In genomic region chr7:105937411-105937810, GRCh38 we compare ENCODE assay signal across 32 cellular contexts.
"Had no signal": no experiment of that assay in that cellular context is flagged by ENCODE, and none has a peak within 500 bp of the region (broad histone marks: within the 10 kb centered on the region; RNA-seq: fewer than 3 reads in every experiment).

No MANE protein-coding gene starts in this region.

- FAIRE-seq: endometrium, endothelial cell of umbilical vein had no signal

- H3K27me3 ChIP-seq: adrenal gland, body of pancreas, colonic mucosa, esophagus squamous epithelium, gastroesophageal sphincter had no signal

- H3K4me3 ChIP-seq: adrenal gland, body of pancreas, colonic mucosa, esophagus squamous epithelium, gastroesophageal sphincter had no signal

- H3K27ac Mint-ChIP-seq: activated CD4-positive, alpha-beta memory T cell treated with anti-CD3 and anti-CD28 coated beads for 36 hours; activated CD4-positive, alpha-beta T cell treated with anti-CD3 and anti-CD28 coated beads for 36 hours; activated CD4-positive, alpha-beta T cell treated with anti-CD3 and anti-CD28 coated beads, Interleukin-2, amount 10 ng/mL, durations not matched to agents 24 days and 14 days; activated CD8-positive, alpha-beta memory T cell treated with anti-CD3 and anti-CD28 coated beads, Interleukin-2, amount 10 ng/mL, durations not matched to agents 7 days and 5 days; activated CD8-positive, alpha-beta T cell treated with anti-CD3 and anti-CD28 coated beads, Interleukin-2, amount 10 ng/mL, durations not matched to agents 7 days and 5 days; activated naive CD4-positive, alpha-beta T cell treated with anti-CD3 and anti-CD28 coated beads for 36 hours; activated naive CD8-positive, alpha-beta T cell treated with anti-CD3 and anti-CD28 coated beads for 36 hours; activated naive CD8-positive, alpha-beta T cell treated with anti-CD3 and anti-CD28 coated beads, Interleukin-2, amount 50 U/mL, for 24 hours; activated T-helper 1 cell treated with anti-CD3 and anti-CD28 coated beads, Interleukin-12 subunit alpha, Interleukin-12 subunit beta, Interleukin-2, Interleukin-4 antibody, amounts not matched to agents 30 ng/mL and 10 ng/mL and 1 ng/mL, durations not matched to agents 14 hours and 24 hours and 36 hours; activated T-helper 2 cell treated with anti-CD3 and anti-CD28 coated beads, Interferon-gamma antibody, Interleukin-2, Interleukin-4, amounts not matched to agents 10 μg/mL and 5 μg/mL and 100 μg/mL, durations not matched to agents 14 hours and 24 hours and 36 hours had no signal

- H3K27ac ChIP-seq: adrenal gland, body of pancreas, colonic mucosa, epithelial cell of prostate, esophagus squamous epithelium, gastroesophageal sphincter had no signal

- H3K4me1 ChIP-seq: colonic mucosa had no signal

- H3K4me3 Mint-ChIP-seq: activated CD4-positive, alpha-beta memory T cell treated with anti-CD3 and anti-CD28 coated beads for 36 hours; activated CD4-positive, alpha-beta T cell treated with anti-CD3 and anti-CD28 coated beads for 36 hours; activated CD4-positive, alpha-beta T cell treated with anti-CD3 and anti-CD28 coated beads, Interleukin-2, amount 10 ng/mL, durations not matched to agents 24 days and 14 days; activated CD8-positive, alpha-beta memory T cell treated with anti-CD3 and anti-CD28 coated beads, Interleukin-2, amount 10 ng/mL, durations not matched to agents 7 days and 5 days; activated CD8-positive, alpha-beta T cell treated with anti-CD3 and anti-CD28 coated beads, Interleukin-2, amount 10 ng/mL, durations not matched to agents 7 days and 5 days; activated naive CD4-positive, alpha-beta T cell treated with anti-CD3 and anti-CD28 coated beads for 36 hours; activated naive CD4-positive, alpha-beta T cell treated with anti-CD3 and anti-CD28 coated beads, Interleukin-2, amount 50 U/mL, for 24 hours; activated naive CD8-positive, alpha-beta T cell treated with anti-CD3 and anti-CD28 coated beads for 36 hours; activated naive CD8-positive, alpha-beta T cell treated with anti-CD3 and anti-CD28 coated beads, Interleukin-2, amount 50 U/mL, for 24 hours; activated T-helper 1 cell treated with anti-CD3 and anti-CD28 coated beads, Interleukin-12 subunit alpha, Interleukin-12 subunit beta, Interleukin-2, Interleukin-4 antibody, amounts not matched to agents 30 ng/mL and 10 ng/mL and 1 ng/mL, durations not matched to agents 14 hours and 24 hours and 36 hours had no signal

- H3K9me3 Mint-ChIP-seq: activated CD4-positive, alpha-beta memory T cell treated with anti-CD3 and anti-CD28 coated beads for 36 hours; activated naive CD4-positive, alpha-beta T cell treated with anti-CD3 and anti-CD28 coated beads for 36 hours; activated naive CD4-positive, alpha-beta T cell treated with anti-CD3 and anti-CD28 coated beads, Interleukin-2, amount 50 U/mL, for 24 hours; activated naive CD8-positive, alpha-beta T cell treated with anti-CD3 and anti-CD28 coated beads, Interleukin-2, amount 50 U/mL, for 24 hours; activated T-helper 1 cell treated with anti-CD3 and anti-CD28 coated beads, Interleukin-12 subunit alpha, Interleukin-12 subunit beta, Interleukin-2, Interleukin-4 antibody, amounts not matched to agents 30 ng/mL and 10 ng/mL and 1 ng/mL, durations not matched to agents 14 hours and 24 hours and 36 hours; activated T-helper 2 cell treated with anti-CD3 and anti-CD28 coated beads, Interferon-gamma antibody, Interleukin-2, Interleukin-4, amounts not matched to agents 10 μg/mL and 5 μg/mL and 100 μg/mL, durations not matched to agents 14 hours and 24 hours and 36 hours had no signal

- H3K4me1 Mint-ChIP-seq: activated CD8-positive, alpha-beta memory T cell treated with anti-CD3 and anti-CD28 coated beads, Interleukin-2, amount 10 ng/mL, durations not matched to agents 7 days and 5 days had no signal

- ATAC-seq: activated CD4-positive, alpha-beta T cell treated with anti-CD3 and anti-CD28 coated beads for 36 hours; activated CD8-positive, alpha-beta memory T cell treated with anti-CD3 and anti-CD28 coated beads, Interleukin-2, amount 10 ng/mL, durations not matched to agents 7 days and 5 days; activated CD8-positive, alpha-beta T cell treated with anti-CD3 and anti-CD28 coated beads, Interleukin-2, amount 10 ng/mL, durations not matched to agents 7 days and 5 days; activated naive CD8-positive, alpha-beta T cell treated with anti-CD3 and anti-CD28 coated beads, Interleukin-2, amount 50 U/mL, for 24 hours; body of pancreas; gastroesophageal sphincter had no signal

- H3K36me3 Mint-ChIP-seq: activated CD4-positive, alpha-beta memory T cell treated with anti-CD3 and anti-CD28 coated beads for 36 hours; activated CD8-positive, alpha-beta memory T cell treated with anti-CD3 and anti-CD28 coated beads, Interleukin-2, amount 10 ng/mL, durations not matched to agents 7 days and 5 days; activated naive CD4-positive, alpha-beta T cell treated with anti-CD3 and anti-CD28 coated beads, Interleukin-2, amount 50 U/mL, for 24 hours; activated naive CD8-positive, alpha-beta T cell treated with anti-CD3 and anti-CD28 coated beads for 36 hours had no signal

- DNase-seq: activated CD4-positive, alpha-beta memory T cell treated with anti-CD3 and anti-CD28 coated beads for 36 hours; activated CD4-positive, alpha-beta T cell treated with anti-CD3 and anti-CD28 coated beads for 36 hours; activated CD4-positive, alpha-beta T cell treated with anti-CD3 and anti-CD28 coated beads, Interleukin-2, amount 10 ng/mL, durations not matched to agents 24 days and 14 days; activated CD4-positive, CD25-positive, alpha-beta regulatory T cell; activated CD4-positive, CD25-positive, alpha-beta regulatory T cell treated with anti-CD3 and anti-CD28 coated beads, Interleukin-2, amount 50 U/mL, for 72 hours; activated CD8-positive, alpha-beta memory T cell treated with anti-CD3 and anti-CD28 coated beads, Interleukin-2, amount 10 ng/mL, durations not matched to agents 7 days and 5 days; activated CD8-positive, alpha-beta memory T cell treated with anti-CD3 and anti-CD28 coated beads, Interleukin-2, amount 50 U/mL, for 4 hours; activated CD8-positive, alpha-beta T cell treated with anti-CD3 and anti-CD28 coated beads, Interleukin-2, amount 10 ng/mL, durations not matched to agents 7 days and 5 days; activated effector memory CD4-positive, alpha-beta T cell treated with anti-CD3 and anti-CD28 coated beads, Interleukin-2, amount 50 U/mL, for 16 hours; activated naive CD4-positive, alpha-beta T cell treated with anti-CD3 and anti-CD28 coated beads for 36 hours; activated naive CD8-positive, alpha-beta T cell treated with anti-CD3 and anti-CD28 coated beads for 36 hours; activated naive CD8-positive, alpha-beta T cell treated with anti-CD3 and anti-CD28 coated beads, Interleukin-2, amount 50 U/mL, for 24 hours; activated T-cell treated with anti-CD3 and anti-CD28 coated beads, Interleukin-2, amount 50 U/mL, for 1 hour; activated T-cell treated with anti-CD3 and anti-CD28 coated beads, Interleukin-2, amount 50 U/mL, for 48 hours; adrenal gland; amygdala; aorta; body of pancreas; caudate nucleus; cerebellar nuclear complex; colonic mucosa; effector CD8-positive, alpha-beta T cell; esophagus squamous epithelium; foreskin melanocyte; T-helper 2 cell had no signal

- H3K36me3 ChIP-seq: adrenal gland, colonic mucosa, esophagus squamous epithelium, gastroesophageal sphincter had no signal

- H3K27me3 Mint-ChIP-seq: activated CD4-positive, alpha-beta memory T cell treated with anti-CD3 and anti-CD28 coated beads for 36 hours; activated CD4-positive, alpha-beta T cell treated with anti-CD3 and anti-CD28 coated beads for 36 hours; activated naive CD4-positive, alpha-beta T cell treated with anti-CD3 and anti-CD28 coated beads, Interleukin-2, amount 50 U/mL, for 24 hours; activated naive CD8-positive, alpha-beta T cell treated with anti-CD3 and anti-CD28 coated beads for 36 hours; activated naive CD8-positive, alpha-beta T cell treated with anti-CD3 and anti-CD28 coated beads, Interleukin-2, amount 50 U/mL, for 24 hours had no signal

- H3K9me3 ChIP-seq: adrenal gland, body of pancreas, colonic mucosa, esophagus squamous epithelium, gastroesophageal sphincter had no signal
